Comparison of ENCODE assay signal across 10 cellular contexts in the genomic region with DNA sequence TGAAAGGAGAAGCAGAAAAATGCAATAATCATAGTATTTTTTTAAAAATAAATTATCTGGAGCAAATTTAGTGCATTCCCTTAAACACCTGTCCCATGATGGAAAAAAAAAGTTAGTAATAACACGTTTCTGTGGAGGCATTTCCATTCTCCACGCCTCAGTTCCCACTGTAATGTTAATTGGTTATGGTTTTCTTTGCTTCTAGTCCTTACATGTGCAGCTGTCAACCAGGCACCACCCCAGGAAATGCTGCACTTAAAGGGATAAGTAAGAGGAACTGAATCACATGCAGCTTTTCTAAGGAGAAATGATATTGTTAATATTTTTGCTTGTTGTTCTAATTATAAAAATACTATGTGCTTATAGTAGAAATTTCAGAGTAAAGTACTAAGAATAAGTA.
A peak's percentile ranks its signal among the peaks of the same experiment; 100 is the strongest.
DNase-seq lines count a peak whose midpoint lies in the region; ATAC-seq and TF ChIP-seq lines count a peak whose summit lies in the region.
"Had no signal": no experiment of that assay in that cellular context is flagged by ENCODE, and none has a peak within 500 bp of the region (broad histone marks: within the 10 kb centered on the region; RNA-seq: fewer than 3 reads in every experiment).

No MANE protein-coding gene starts in this region.

- H3K27ac ChIP-seq in lower lobe of right lung (peak overlapping the region; percentile 46), uterus (peak overlapping the region; percentile 84 to 90)

- ATAC-seq in lower lobe of right lung (no peak), GM21381 (IDR thresholded peaks at IDR 0.05; ENCODE audit: unreplicated experiment) (no peak)

- H3K27me3 ChIP-seq in lower lobe of right lung (ENCODE audit: low read depth) (no peaks in the 10 kb centered on the region), uterus (no peaks in the 10 kb centered on the region)

- peak; percentile 23 to 34 for DNase-seq in NOMO-1 (lab: John Stamatoyannopoulos, UW; ENCODE audit: unreplicated experiment in 2 of 2)
- no peak for DNase-seq in NOMO-1 treated with dmso at 0.1 percent for 144 hours (lab: John Stamatoyannopoulos, UW; ENCODE audit: unreplicated experiment)
- peak; percentile 66 for DNase-seq in astrocyte of the spinal cord (ENCODE audit: low read depth, low spot score)
- no peak for DNase-seq in lower lobe of right lung
- peak in 1 of 2 donors; percentile 30 for DNase-seq in uterus
- DNase-seq in D341Med (ENCODE audit: low spot score) = no peak
- no peak for DNase-seq in DMS153 treated with DMSO at 0.1 percent for 48 hours (lab: John Stamatoyannopoulos, UW; ENCODE audit: unreplicated experiment)
- DNase-seq: activated CD4-positive, CD25-positive, alpha-beta regulatory T cell; activated effector memory CD4-positive, alpha-beta T cell treated with Interleukin-2 at 50 U/mL for 16 hours had no signal

- H3K9me3 ChIP-seq in lower lobe of right lung = no peaks in the 10 kb centered on the region
- no peaks in the 10 kb centered on the region for H3K9me3 ChIP-seq in uterus

- in situ Hi-C loops in astrocyte of the spinal cord (cut with HindIII; ENCODE audit: low sequenced_read_pairs) = no loop called here

- intact Hi-C loops in lower lobe of right lung (cut with DNase I) = no loop called here
- intact Hi-C loops in uterus (cut with DNase I; ENCODE audit: low total_unique reads) = no loop called here

- no peak for TF ChIP-seq POLR2A in uterus (IDR thresholded peaks at IDR 0.05)

- H3K36me3 ChIP-seq in lower lobe of right lung = no peaks in the 10 kb centered on the region
- H3K36me3 ChIP-seq in uterus = no peaks in the 10 kb centered on the region

- TF ChIP-seq CTCF in astrocyte of the spinal cord (IDR thresholded peaks at IDR 0.05; ENCODE audit: low read depth, low read length) (no peak), lower lobe of right lung (IDR thresholded peaks at IDR 0.05) (no peak), uterus (IDR thresholded peaks at IDR 0.05) (no peak)

- no peak overlapping the region for H3K4me3 ChIP-seq in astrocyte of the spinal cord (ENCODE audit: low read depth, low read length)
- no peak overlapping the region for H3K4me3 ChIP-seq in lower lobe of right lung
- no peak overlapping the region for H3K4me3 ChIP-seq in uterus

- H3K4me1 ChIP-seq in lower lobe of right lung (peaks cover 64% of the 10 kb centered on the region), uterus (peaks cover 15 to 24% of the 10 kb centered on the region in 2 donors)

Comparison
In these comparisons a context has a peak if more than half of its experiments do, and no peak if none do; other contexts are left out.
1. DNase-seq: peak in NOMO-1 (2 of 2) and astrocyte of the spinal cord (single experiment); none in NOMO-1 treated with dmso at 0.1 percent for 144 hours (single experiment), lower lobe of right lung (single experiment), D341Med (single experiment) and DMS153 treated with DMSO at 0.1 percent for 48 hours (single experiment).